In the genomic region with DNA sequence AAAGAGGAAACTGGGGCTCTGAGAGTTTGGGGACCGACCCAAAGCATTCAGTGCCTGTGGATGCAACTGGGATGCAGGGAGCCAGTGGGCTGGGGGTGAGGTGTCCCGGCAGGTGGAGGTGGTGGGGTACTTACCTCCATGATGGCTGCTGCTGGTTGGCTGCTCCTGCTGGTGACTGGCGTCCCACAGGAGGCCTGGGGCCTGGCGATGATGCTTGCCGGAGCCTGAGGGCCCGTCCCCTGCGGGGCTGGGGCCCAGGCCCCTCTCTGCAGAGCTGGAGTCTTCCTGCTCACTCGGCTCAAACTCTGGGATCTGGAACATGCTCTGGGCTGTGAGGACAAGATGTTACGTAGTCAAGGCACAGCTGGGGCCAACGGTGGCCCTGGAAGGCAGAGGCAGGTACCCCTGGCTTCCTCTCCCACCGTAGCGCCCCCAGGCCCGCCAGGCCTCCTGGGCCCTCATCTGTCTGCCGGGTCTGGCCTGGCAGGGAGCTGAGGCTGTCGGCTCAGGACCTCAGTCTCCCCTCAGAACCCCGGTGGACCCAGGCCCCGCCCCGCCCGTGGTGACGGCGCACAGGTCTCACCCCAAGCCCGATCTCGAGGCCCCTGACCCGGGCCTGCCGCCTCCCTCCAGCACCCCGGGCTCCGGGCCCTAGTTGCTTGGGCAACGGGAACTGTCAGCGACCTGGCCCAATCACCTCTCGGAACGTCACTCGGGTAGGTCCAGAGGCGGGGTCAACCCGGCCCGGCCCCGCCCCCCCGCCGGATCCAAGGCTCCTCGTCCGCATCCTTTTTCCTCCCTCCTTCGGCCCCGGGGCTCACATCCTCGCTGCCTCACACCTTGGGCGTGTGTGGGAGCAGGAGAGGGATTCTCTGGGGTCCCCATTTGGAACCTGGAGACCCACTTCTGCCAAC, we compare ENCODE assay signal across 8 cellular contexts. TPM values are rescaled to one million over a fixed set of nuclear protein-coding genes. Genes with fewer than 3 reads are reported as not detected.
A peak's percentile ranks its signal among the peaks of the same experiment; 100 is the strongest.
DNase-seq lines count a peak whose midpoint lies in the region; ATAC-seq, FAIRE-seq and TF ChIP-seq lines count a peak whose summit lies in the region.

A gene (minus strand): TSS at position 618 of the 914 bp plus-strand sequence. CDS start 297 bp downstream, at position 321.

- peak within 1 kb of the TSS; percentile 4 for H2BK12ac ChIP-seq in trophoblast cell (ENCODE audit: low read length)

- peak within 1 kb of the TSS; percentile 59 for H2BK120ac ChIP-seq in trophoblast cell (ENCODE audit: insufficient read depth, low read length, poor library complexity)

- POLR2A ChIA-PET in T-cell (lab: Charles Lee): interaction anchor here (0.5 to 1.7 kb wide), 7 partner anchors 9 to 43 kb away, joined by 3 to 6 read pairs (median 5); a partner anchor contains a TSS

- no peaks in the 10 kb centered on the region for H3K4me1 ChIP-seq in cardiac muscle cell (ENCODE audit: low read depth)
- peaks cover 14 to 18% of the 10 kb centered on the region in 2 experiments for H3K4me1 ChIP-seq in trophoblast cell (ENCODE audit: control insufficient read depth in 1 of 2, insufficient read depth in 2 of 2, low read length in 2 of 2)
- peaks cover 0 to 30% (median 21%) of the 10 kb centered on the region in 4 donors for H3K4me1 ChIP-seq in tibial nerve

- WGBS in adipose tissue, 3 donors: 2 to 3% (median 2%) methylated on average over 35 to 44 of the region's 44 CpGs
- no CpG with 5 or more reads among the region's 44 CpGs for WGBS in trophoblast cell (ENCODE audit: extremely low coverage, insufficient coverage, insufficient read length)
- 8 to 10% methylated on average over 13 to 15 of the region's 44 CpGs for WGBS in tibial nerve, 2 donors

- H3K36me3 ChIP-seq in cardiac muscle cell (peaks cover 5% of the 10 kb centered on the region), trophoblast cell (ENCODE audit: control insufficient read depth in 1 of 2, insufficient read depth in 2 of 2, low read length in 2 of 2) (peaks cover 7 to 16% of the 10 kb centered on the region in 2 experiments), tibial nerve (peaks cover 0 to 30% (median 0%) of the 10 kb centered on the region in 3 donors)

- peak within 1 kb of the TSS; percentile 78 for H3K14ac ChIP-seq in trophoblast cell (ENCODE audit: low read length)

- H3K36me3 Mint-ChIP-seq in T-cell: peaks cover 5% of the 10 kb centered on the region

- H3K27me3 Mint-ChIP-seq in T-cell: no peaks in the 10 kb centered on the region

- H3K9me3 ChIP-seq in cardiac muscle cell (ENCODE audit: low read depth) (no peaks in the 10 kb centered on the region), trophoblast cell (ENCODE audit: insufficient read depth, low read depth, low read length) (peaks cover 2% of the 10 kb centered on the region), tibial nerve (no peaks in the 10 kb centered on the region)

- H3K9me3 Mint-ChIP-seq in T-cell: no peaks in the 10 kb centered on the region

- H3K23ac ChIP-seq in trophoblast cell (ENCODE audit: low read length): no peak within 1 kb of the TSS

- H2AFZ ChIP-seq in trophoblast cell (ENCODE audit: insufficient read depth, low read length, poor library complexity): peak within 1 kb of the TSS; percentile 80

- TF ChIP-seq CTCF in cardiac muscle cell (IDR thresholded peaks at IDR 0.05; ENCODE audit: low read depth, low read length) (no peak), tibial nerve (IDR thresholded peaks at IDR 0.05) (no peak)

- H3K27me3 ChIP-seq in cardiac muscle cell (peaks cover 3% of the 10 kb centered on the region), trophoblast cell (ENCODE audit: insufficient read depth, low read length) (no peaks in the 10 kb centered on the region), tibial nerve (no peaks in the 10 kb centered on the region)

- peaks cover 7% of the 10 kb centered on the region for H3K79me2 ChIP-seq in trophoblast cell (ENCODE audit: control insufficient read depth, insufficient read depth, low read length, poor library complexity)

- DNase-seq in GM12892 (ENCODE audit: insufficient read length) (peak; percentile 100), NCI-H146 (lab: John Stamatoyannopoulos, UW) (peak; percentile 93), T-cell (peak; percentile 81 to 93 (median 89)), cardiac muscle cell (ENCODE audit: low read depth in 1 of 2, low spot score in 1 of 2) (peak; percentile 94 to 96), trophoblast cell (peak; percentile 95 to 96), tibial nerve (ENCODE audit: low spot score in 2 of 2) (peak; percentile 91 to 94)

- peak; percentile 24 to 92 for TF ChIP-seq EP300 in tibial nerve (IDR thresholded peaks at IDR 0.05)

- TF ChIP-seq POLR2A in GM12892 (IDR thresholded peaks at IDR 0.05; ENCODE audit: low read depth, low read length): 0 out of 2 replicates have a peak, but pooled peaks have one; percentile 19
- peak; percentile 43 to 65 for TF ChIP-seq POLR2A in tibial nerve (IDR thresholded peaks at IDR 0.05)

- peak within 1 kb of the TSS; percentile 56 for H3K27ac ChIP-seq in adipose tissue (ENCODE audit: low read depth, low read length)
- H3K27ac ChIP-seq in cardiac muscle cell: peak within 1 kb of the TSS; percentile 81
- peak within 1 kb of the TSS; percentile 77 for H3K27ac ChIP-seq in trophoblast cell (ENCODE audit: low read depth, low read length)
- peak within 1 kb of the TSS; percentile 91 to 98 (median 94) for H3K27ac ChIP-seq in tibial nerve

- peak within 1 kb of the TSS; percentile 16 for H2AK5ac ChIP-seq in trophoblast cell (ENCODE audit: low read length)

- H3K9ac ChIP-seq in trophoblast cell (ENCODE audit: low read length): peak within 1 kb of the TSS; percentile 86

- H3K18ac ChIP-seq in trophoblast cell (ENCODE audit: low read length): peak within 1 kb of the TSS; percentile 83

- H3K4me3 ChIP-seq in cardiac muscle cell: peak within 1 kb of the TSS; percentile 87
- H3K4me3 ChIP-seq in trophoblast cell (ENCODE audit: low read depth, low read length): peak within 1 kb of the TSS; percentile 86
- peak within 1 kb of the TSS; percentile 79 to 84 (median 82) for H3K4me3 ChIP-seq in tibial nerve

- H3K4me1 Mint-ChIP-seq in T-cell: peaks cover 19 to 27% (median 25%) of the 10 kb centered on the region in 3 donors

- CTCF ChIA-PET in T-cell (lab: Charles Lee): interaction anchor here (0.6 to 3.7 kb wide), 10 partner anchors 13 to 98 kb away, joined by 3 to 16 read pairs (median 6); a partner anchor contains a TSS

- H3K4ac ChIP-seq in trophoblast cell (ENCODE audit: low read depth, low read length): peak within 1 kb of the TSS; percentile 38

- H3K4me3 Mint-ChIP-seq in T-cell: peak within 1 kb of the TSS; percentile 84 to 86 (median 85)

- FAIRE-seq in GM12892 (lab: Jason Lieb, UNC): peak; percentile 99

- H4K8ac ChIP-seq in trophoblast cell (ENCODE audit: low read depth, low read length): peak within 1 kb of the TSS; percentile 81

- ATAC-seq in HG02852 (IDR thresholded peaks at IDR 0.05; ENCODE audit: unreplicated experiment) (peak; percentile 77), T-cell (replicated peaks in 1 of 4) (peak; percentile 79 to 83 (median 80))

- peak within 1 kb of the TSS; percentile 54 for H4K12ac ChIP-seq in trophoblast cell (ENCODE audit: low read depth, low read length)

- H2BK5ac ChIP-seq in trophoblast cell (ENCODE audit: low read depth, low read length, poor library complexity): peak within 1 kb of the TSS; percentile 63

- H3K79me1 ChIP-seq in trophoblast cell (ENCODE audit: low read length): peaks cover 14% of the 10 kb centered on the region

- H3K27ac Mint-ChIP-seq in T-cell: peak within 1 kb of the TSS; percentile 92 to 95

- H4K91ac ChIP-seq in trophoblast cell (ENCODE audit: low read depth, low read length): peak within 1 kb of the TSS; percentile 83

- peak within 1 kb of the TSS; percentile 100 for H3K4me2 ChIP-seq in trophoblast cell (ENCODE audit: low read length)

RNA-seq across cellular contexts. Expression of the gene that starts here (rescaled TPM):
- polyA plus RNA-seq in GM12892 (2012; ENCODE audit: missing spikeins): 12.0 TPM
- 10 to 100 TPM; 17.5 to 37.7 (median 29.1) TPM for total RNA-seq in T-cell
- 100 to 1,000 TPM in 1 of 3 donors, 10 to 100 TPM in 2; 40.5 to 115 (median 70.6) TPM for polyA plus RNA-seq in adipose tissue
- total RNA-seq in cardiac muscle cell: 155 and 200 TPM in 2 replicates
- polyA plus RNA-seq in cardiac muscle cell: 168 and 195 TPM in 2 replicates
- 48.1 and 49.0 TPM in 2 replicates for polyA plus RNA-seq in trophoblast cell (2013)
- total RNA-seq in tibial nerve: 100 to 1,000 TPM; 110 to 143 (median 124) TPM

Comparison
In these comparisons a context has a peak if more than half of its experiments do, and no peak if none do; other contexts are left out.
1. Peak in every context shown above with its lines: DNase-seq, ATAC-seq, H3K4me3 ChIP-seq and H3K27ac ChIP-seq.